In genomic region chr7:129832701-129833227, GRCh38 we compare ENCODE assay signal across 27 cellular contexts.
DNase-seq lines count a peak whose midpoint lies in the region; ATAC-seq and TF ChIP-seq lines count a peak whose summit lies in the region.
"Had no signal": no experiment of that assay in that cellular context is flagged by ENCODE, and none has a peak within 500 bp of the region (broad histone marks: within the 10 kb centered on the region; RNA-seq: fewer than 3 reads in every experiment).

No MANE protein-coding gene starts in this region.

- WGBS in SK-N-SH (ENCODE audit: low lambda C conversion rate): 50% methylated on average over 3 of the region's 3 CpGs

- POLR2A ChIA-PET in SK-N-SH (lab: Yijun Ruan, JAX) (no interaction called here), PC-9 (lab: Charles Lee; ENCODE audit: unreplicated experiment) (interaction anchor here (0.6 kb wide), 1 partner anchor 403 kb away, joined by 7 read pairs; no protein-coding TSS in a partner anchor)

- no peak overlapping the region for H2AFZ ChIP-seq in SK-N-SH (ENCODE audit: low read depth)
- H2AFZ ChIP-seq in PC-9: no peak overlapping the region
- H2AFZ ChIP-seq: GM23248 had no signal

- H3K4me3 Mint-ChIP-seq in endothelial cell (ENCODE audit: unreplicated experiment): peak overlapping the region; percentile 53
- no peak overlapping the region for H3K4me3 Mint-ChIP-seq in stimulated activated naive B cell treated with anti-CD40 and anti-IgM and Interleukin-4, amounts not matched to agents 10 μg/mL and 1 μg/mL and 100 μg/mL, for 72 hours
- H3K4me3 Mint-ChIP-seq: activated B cell treated with CpG ODN at 0.5 μM for 24 hours; activated naive CD8-positive, alpha-beta T cell had no signal

- H3K27me3 ChIP-seq in SK-N-SH (ENCODE audit: insufficient read depth) (no peaks in the 10 kb centered on the region), PC-9 (ENCODE audit: insufficient read depth, low read depth) (no peaks in the 10 kb centered on the region)
- H3K27me3 ChIP-seq: BE2C, dorsolateral prefrontal cortex, spleen, testis had no signal

- ATAC-seq in SK-N-SH treated with all-trans-retinoic acid at 6 μM for 48 hours (no peak), sciatic nerve (no peak), HG03354 (IDR thresholded peaks at IDR 0.05; ENCODE audit: poor library complexity, severe bottlenecking, unreplicated experiment) (no peak)
- ATAC-seq in stimulated activated naive B cell treated with anti-CD40 and anti-IgM and Interleukin-4, amounts not matched to agents 10 μg/mL and 1 μg/mL and 100 μg/mL, for 72 hours (replicated peaks): no peak

- H3K4me2 ChIP-seq in SK-N-SH: no peak overlapping the region
- no peak overlapping the region for H3K4me2 ChIP-seq in PC-9

- H3F3A ChIP-seq in SK-N-SH (replicated peaks; ENCODE audit: insufficient read depth): peaks cover 49% of the 10 kb centered on the region
- H3F3A ChIP-seq in PC-9 (ENCODE audit: insufficient read depth, low read depth): peaks cover 44% of the 10 kb centered on the region

- peak overlapping the region; percentile 70 for H3K27ac Mint-ChIP-seq in endothelial cell (ENCODE audit: unreplicated experiment)
- peak overlapping the region; percentile 27 for H3K27ac Mint-ChIP-seq in stimulated activated naive B cell treated with anti-CD40 and anti-IgM and Interleukin-4, amounts not matched to agents 10 μg/mL and 1 μg/mL and 100 μg/mL, for 72 hours
- H3K27ac Mint-ChIP-seq: activated naive CD8-positive, alpha-beta T cell had no signal

- TF ChIP-seq CTCF in SK-N-SH (IDR thresholded peaks at IDR 0.05): no peak
- no peak for TF ChIP-seq CTCF in PC-9 (conservative IDR thresholded peaks at IDR 0.05)
- no peak for TF ChIP-seq CTCF in endothelial cell (IDR thresholded peaks at IDR 0.05; ENCODE audit: unreplicated experiment)

- TF ChIP-seq EP300 in SK-N-SH (IDR thresholded peaks at IDR 0.05; ENCODE audit: borderline replicate concordance in 1 of 2, low read depth in 1 of 2, low read length in 1 of 2): no peak; a peak in 1 of 4 replicates

- H3K4me1 Mint-ChIP-seq in endothelial cell (ENCODE audit: unreplicated experiment): peaks cover 58% of the 10 kb centered on the region
- H3K4me1 Mint-ChIP-seq in stimulated activated naive B cell treated with anti-CD40 and anti-IgM and Interleukin-4, amounts not matched to agents 10 μg/mL and 1 μg/mL and 100 μg/mL, for 72 hours: peaks cover 6 to 10% of the 10 kb centered on the region in 2 donors

- H3K79me2 ChIP-seq in SK-N-SH (ENCODE audit: insufficient read depth): peaks cover 9% of the 10 kb centered on the region; the same call in 1 of the 2 replicates
- H3K79me2 ChIP-seq in PC-9 (ENCODE audit: low read depth): no peaks in the 10 kb centered on the region

- H3K4me1 ChIP-seq in SK-N-SH (ENCODE audit: control insufficient read depth in 1 of 2, insufficient read depth in 2 of 2, low read depth in 1 of 2, low read length in 1 of 2) (peaks cover 41 to 50% of the 10 kb centered on the region in 2 experiments), PC-9 (replicated peaks; ENCODE audit: insufficient read depth) (peaks cover 26% of the 10 kb centered on the region)
- H3K4me1 ChIP-seq: BE2C had no signal

- intact Hi-C loops in PC-9 (cut with micrococcal nuclease; ENCODE audit: unreplicated experiment): no loop called here
- intact Hi-C loops in sciatic nerve (cut with DNase I): no loop called here

- peaks cover 11% of the 10 kb centered on the region for H3K27me3 Mint-ChIP-seq in endothelial cell (ENCODE audit: unreplicated experiment)
- no peaks in the 10 kb centered on the region for H3K27me3 Mint-ChIP-seq in stimulated activated naive B cell treated with anti-CD40 and anti-IgM and Interleukin-4, amounts not matched to agents 10 μg/mL and 1 μg/mL and 100 μg/mL, for 72 hours
- H3K27me3 Mint-ChIP-seq: activated B cell treated with CpG ODN at 0.5 μM for 24 hours; activated naive CD8-positive, alpha-beta T cell had no signal

- H4K20me1 ChIP-seq in SK-N-SH (ENCODE audit: insufficient read depth) (no peaks in the 10 kb centered on the region), PC-9 (ENCODE audit: insufficient read depth) (no peaks in the 10 kb centered on the region)

- peak overlapping the region; percentile 8; the same call in 1 of the 2 replicates for H3K9ac ChIP-seq in SK-N-SH
- H3K9ac ChIP-seq: GM23248 had no signal

- H3K9me2 ChIP-seq in SK-N-SH: no peaks in the 10 kb centered on the region
- no peaks in the 10 kb centered on the region for H3K9me2 ChIP-seq in PC-9 (ENCODE audit: insufficient read depth)

- no peak for DNase-seq in SK-N-SH
- DNase-seq in PC-9: no peak
- DNase-seq in endothelial cell (ENCODE audit: low spot score): no peak
- DNase-seq in stimulated activated naive B cell treated with anti-CD40 and anti-IgM and Interleukin-4, amounts not matched to agents 10 μg/mL and 1 μg/mL and 100 μg/mL, for 72 hours: no peak
- no peak for DNase-seq in sciatic nerve (ENCODE audit: low spot score)
- no peak for DNase-seq in putamen (ENCODE audit: low spot score)
- DNase-seq: 8988T; activated B cell treated with CpG ODN at 0.5 μM for 24 hours; aorta; BE2C; DMS53; dorsolateral prefrontal cortex; GDM1; glutamatergic neuron; GM23248; NCI-H1048; NCI-H1930; NCI-H69; nucleus accumbens; spleen; stimulated activated CD4-positive, alpha-beta T cell treated with anti-CD3 and anti-CD28 coated beads, Interleukin-2, amount 100 ng/mL, for 48 hours; stimulated activated naive CD4-positive, alpha-beta T cell; T1000; testis had no signal

- H3K4me3 ChIP-seq in SK-N-SH (ENCODE audit: low read depth in 2 of 2, low read length in 1 of 2): no peak overlapping the region
- H3K4me3 ChIP-seq in PC-9: no peak overlapping the region
- H3K4me3 ChIP-seq: dorsolateral prefrontal cortex, GM23248, spleen, testis had no signal

- H3K27ac ChIP-seq in SK-N-SH (ENCODE audit: low read depth in 2 of 2, low read length in 1 of 2) (peak overlapping the region; percentile 88 to 90), PC-9 (peak overlapping the region; percentile 90; the same call in 1 of the 2 replicates)
- H3K27ac ChIP-seq: spleen had no signal

- TF ChIP-seq RAD21 in SK-N-SH (IDR thresholded peaks at IDR 0.05; ENCODE audit: low read length): no peak

- H3K9me3 Mint-ChIP-seq in endothelial cell (ENCODE audit: unreplicated experiment): no peaks in the 10 kb centered on the region
- no peaks in the 10 kb centered on the region for H3K9me3 Mint-ChIP-seq in stimulated activated naive B cell treated with anti-CD40 and anti-IgM and Interleukin-4, amounts not matched to agents 10 μg/mL and 1 μg/mL and 100 μg/mL, for 72 hours
- H3K9me3 Mint-ChIP-seq: activated B cell treated with CpG ODN at 0.5 μM for 24 hours had no signal

- H3K9me3 ChIP-seq in SK-N-SH (no peaks in the 10 kb centered on the region), PC-9 (ENCODE audit: insufficient read depth, low read depth) (no peaks in the 10 kb centered on the region)
- H3K9me3 ChIP-seq: BE2C, spleen, testis had no signal

- BruUV-seq in PC-9 (replicated peaks; lab: Mats Ljungman, UMichigan): no TSS peak

- H3K36me3 ChIP-seq in SK-N-SH (replicated peaks in 1 of 2; ENCODE audit: control insufficient read depth in 1 of 2, insufficient read depth in 2 of 2, low read length in 1 of 2): peaks cover 52 to 54% of the 10 kb centered on the region in 2 experiments
- H3K36me3 ChIP-seq in PC-9 (ENCODE audit: low read depth): peaks cover 27% of the 10 kb centered on the region; the same call in 1 of the 2 replicates
- H3K36me3 ChIP-seq: BE2C had no signal

- CTCF ChIA-PET in SK-N-SH (lab: Yijun Ruan, JAX) (interaction anchor here (0.9 to 6.3 kb wide), 4 partner anchors 11 to 178 kb away, joined by 3 to 33 read pairs (median 3); no protein-coding TSS in a partner anchor), PC-9 (lab: Charles Lee) (no interaction called here)

- H3K36me3 Mint-ChIP-seq in endothelial cell (ENCODE audit: low read depth, unreplicated experiment): peaks cover 35% of the 10 kb centered on the region
- H3K36me3 Mint-ChIP-seq in stimulated activated naive B cell treated with anti-CD40 and anti-IgM and Interleukin-4, amounts not matched to agents 10 μg/mL and 1 μg/mL and 100 μg/mL, for 72 hours: peaks cover 22 to 29% of the 10 kb centered on the region in 2 donors
- H3K36me3 Mint-ChIP-seq: activated naive CD8-positive, alpha-beta T cell had no signal

TF ChIP-seq in SK-N-SH, 30 proteins besides CTCF, POLR2A, EP300 and RAD21 (continues in another document):
- TF ChIP-seq FOXM1 (IDR thresholded peaks at IDR 0.05; ENCODE audit: low read depth) (no peak), SMC3 (IDR thresholded peaks at IDR 0.05; ENCODE audit: low read depth, low read length) (no peak), RXRA (IDR thresholded peaks at IDR 0.05; ENCODE audit: borderline replicate concordance, low read depth) (no peak), CHD2 (IDR thresholded peaks at IDR 0.05; ENCODE audit: low read length, partially characterized antibody) (no peak), NFIC (IDR thresholded peaks at IDR 0.05; ENCODE audit: borderline replicate concordance) (no peak)
- TF ChIP-seq, protein P1, sequence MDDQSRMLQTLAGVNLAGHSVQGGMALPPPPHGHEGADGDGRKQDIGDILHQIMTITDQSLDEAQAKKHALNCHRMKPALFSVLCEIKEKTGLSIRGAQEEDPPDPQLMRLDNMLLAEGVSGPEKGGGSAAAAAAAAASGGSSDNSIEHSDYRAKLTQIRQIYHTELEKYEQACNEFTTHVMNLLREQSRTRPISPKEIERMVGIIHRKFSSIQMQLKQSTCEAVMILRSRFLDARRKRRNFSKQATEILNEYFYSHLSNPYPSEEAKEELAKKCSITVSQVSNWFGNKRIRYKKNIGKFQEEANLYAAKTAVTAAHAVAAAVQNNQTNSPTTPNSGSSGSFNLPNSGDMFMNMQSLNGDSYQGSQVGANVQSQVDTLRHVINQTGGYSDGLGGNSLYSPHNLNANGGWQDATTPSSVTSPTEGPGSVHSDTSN (IDR thresholded peaks at IDR 0.05): no peak

TF ChIP-seq in SK-N-SH treated with all-trans-retinoic acid at 6 μM for 48 hours, 23 proteins besides CTCF, POLR2A, EP300 and RAD21:
- TF ChIP-seq ISL1 (CRISPR knock-in tag; IDR thresholded peaks at IDR 0.05): no peak
- TF ChIP-seq TOX (CRISPR knock-in tag; IDR thresholded peaks at IDR 0.05; ENCODE audit: borderline replicate concordance): no peak
- TF ChIP-seq ZFP3 (CRISPR knock-in tag; IDR thresholded peaks at IDR 0.05): no peak
- TF ChIP-seq GLIS3 (CRISPR knock-in tag; IDR thresholded peaks at IDR 0.05): no peak
- TF ChIP-seq TCF4 (CRISPR knock-in tag; IDR thresholded peaks at IDR 0.05; ENCODE audit: borderline replicate concordance): no peak
